In the genomic region with DNA sequence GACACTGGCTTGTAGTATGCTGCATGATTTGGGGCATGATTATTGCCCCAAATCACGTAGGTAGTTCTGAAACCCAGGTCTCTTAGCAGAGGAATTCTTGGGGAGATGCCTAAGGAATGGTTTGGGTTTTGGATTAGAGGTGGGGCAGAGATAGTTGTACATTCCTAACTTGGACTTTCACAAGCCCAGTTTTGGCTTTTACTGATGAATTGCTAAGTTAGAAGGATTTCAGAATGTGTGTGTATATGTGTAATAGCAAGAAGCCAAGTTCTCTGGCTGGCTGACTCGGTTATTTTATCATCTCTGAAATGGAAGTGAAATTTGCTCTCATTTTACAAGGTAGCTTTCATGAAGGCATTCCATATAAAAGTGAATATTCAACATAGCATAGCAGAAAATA, we compare ENCODE assay signal across 16 cellular contexts. TPM values are rescaled to one million over a fixed set of nuclear protein-coding genes. Genes with fewer than 3 reads are reported as not detected.
A peak's percentile ranks its signal among the peaks of the same experiment; 100 is the strongest.
DNase-seq lines count a peak whose midpoint lies in the region; ATAC-seq and TF ChIP-seq lines count a peak whose summit lies in the region.
"Had no signal": no experiment of that assay in that cellular context is flagged by ENCODE, and none has a peak within 500 bp of the region (broad histone marks: within the 10 kb centered on the region; RNA-seq: fewer than 3 reads in every experiment).

No MANE protein-coding gene starts in this region.

- BruUV-seq in Caco-2 (replicated peaks; lab: Mats Ljungman, UMichigan) = no TSS peak

- H3K4me1 ChIP-seq in CD4-positive, alpha-beta memory T cell (ENCODE audit: insufficient read depth, low read length) = peaks cover 12% of the 10 kb centered on the region
- H3K4me1 ChIP-seq in body of pancreas (no peaks in the 10 kb centered on the region), Caco-2 (no peaks in the 10 kb centered on the region)
- H3K4me1 ChIP-seq: A549; BLaER1 treated with 17β-estradiol and CSF1 and Interleukin-3, amounts not matched to agents 10 nM and 100 nM had no signal

- TF ChIP-seq CTCF in body of pancreas (IDR thresholded peaks at IDR 0.05) (no peak), Caco-2 (IDR thresholded peaks at IDR 0.05; ENCODE audit: insufficient read depth in 1 of 2, low read depth in 1 of 2, low read length in 1 of 2, severe bottlenecking in 1 of 2, unreplicated experiment in 1 of 2) (no peak)

- H3K27me3 ChIP-seq in CD4-positive, alpha-beta memory T cell (ENCODE audit: insufficient read depth, low read length) = no peaks in the 10 kb centered on the region
- no peaks in the 10 kb centered on the region for H3K27me3 ChIP-seq in body of pancreas
- no peaks in the 10 kb centered on the region for H3K27me3 ChIP-seq in Caco-2 (replicated peaks; ENCODE audit: control insufficient read depth, insufficient read depth, low read length)
- H3K27me3 ChIP-seq: BLaER1 treated with 17β-estradiol and CSF1 and Interleukin-3, amounts not matched to agents 10 nM and 100 nM had no signal

- H3K36me3 Mint-ChIP-seq in CD4-positive, alpha-beta memory T cell = peaks cover 4 to 19% of the 10 kb centered on the region in 2 donors
- H3K36me3 Mint-ChIP-seq in Caco-2 (ENCODE audit: insufficient read depth, unreplicated experiment) = no peaks in the 10 kb centered on the region

- no peaks in the 10 kb centered on the region for H3K9me3 ChIP-seq in CD4-positive, alpha-beta memory T cell (ENCODE audit: control insufficient read depth in 1 of 2, low read length in 2 of 2)
- H3K9me3 ChIP-seq in KOPT-K1 (ENCODE audit: insufficient read depth, low read length, poor library complexity, severe bottlenecking) (no peaks in the 10 kb centered on the region), body of pancreas (no peaks in the 10 kb centered on the region), Caco-2 (no peaks in the 10 kb centered on the region)
- H3K9me3 ChIP-seq: A549 had no signal

- H3K27me3 Mint-ChIP-seq in CD4-positive, alpha-beta memory T cell = no peaks in the 10 kb centered on the region
- H3K27me3 Mint-ChIP-seq in Caco-2 (ENCODE audit: insufficient read depth, unreplicated experiment) = no peaks in the 10 kb centered on the region
- H3K27me3 Mint-ChIP-seq: CD4-positive, alpha-beta T cell had no signal

- H3K36me3 ChIP-seq in CD4-positive, alpha-beta memory T cell (ENCODE audit: insufficient read depth, low read length) = no peaks in the 10 kb centered on the region
- H3K36me3 ChIP-seq in KOPT-K1 (ENCODE audit: insufficient read depth, low read length) (no peaks in the 10 kb centered on the region), body of pancreas (replicated peaks in 1 of 2; ENCODE audit: insufficient read depth in 1 of 2, low read depth in 2 of 2) (no peaks in the 10 kb centered on the region), Caco-2 (ENCODE audit: control insufficient read depth, insufficient read depth, low read length) (no peaks in the 10 kb centered on the region; the same call in 1 of the 2 replicates)

- no peak overlapping the region for H3K27ac ChIP-seq in CD4-positive, alpha-beta memory T cell (ENCODE audit: low read depth, low read length)
- H3K27ac ChIP-seq in KOPT-K1 (ENCODE audit: low read depth, low read length, poor library complexity, severe bottlenecking) = peak overlapping the region; percentile 41
- H3K27ac ChIP-seq in body of pancreas = no peak overlapping the region
- H3K27ac ChIP-seq: A549; BLaER1 treated with 17β-estradiol and CSF1 and Interleukin-3, amounts not matched to agents 10 nM and 100 nM had no signal

- WGBS in body of pancreas, 2 donors = 63 to 71% methylated on average over 2 of the region's 2 CpGs

- no peak for DNase-seq in CD4-positive, alpha-beta memory T cell
- DNase-seq in fibroblast of peridontal ligament (ENCODE audit: extremely low read depth) (peak; percentile 45), body of pancreas (no peak), Caco-2 (no peak)
- DNase-seq: CD4-positive, alpha-beta T cell; DMS153; DMS79 treated with DMSO at 0.1 percent for 48 hours; EL; H9; Karpas-422 had no signal

- CTCF ChIA-PET in CD4-positive, alpha-beta memory T cell (lab: Charles Lee; ENCODE audit: partially characterized antibody) = interaction anchor here (1.0 to 2.2 kb wide), 3 partner anchors 10 to 47 kb away, joined by 3 to 11 read pairs (median 3); no protein-coding TSS in a partner anchor
- CTCF ChIA-PET in Caco-2 (lab: Charles Lee) = interaction anchor here (0.9 kb wide), 1 partner anchor 25 kb away, joined by 4 read pairs; no protein-coding TSS in a partner anchor

- H3K4me3 Mint-ChIP-seq in CD4-positive, alpha-beta memory T cell = no peak overlapping the region
- H3K4me3 Mint-ChIP-seq in Caco-2 (ENCODE audit: unreplicated experiment) = no peak overlapping the region
- H3K4me3 Mint-ChIP-seq: CD4-positive, alpha-beta T cell; GM23338; H9 had no signal

- peak overlapping the region in 4 of 7 donors; percentile 1 to 67 (median 34) for H3K27ac Mint-ChIP-seq in CD4-positive, alpha-beta memory T cell
- H3K27ac Mint-ChIP-seq in Caco-2 (ENCODE audit: unreplicated experiment) = no peak overlapping the region
- H3K27ac Mint-ChIP-seq: CD4-positive, alpha-beta T cell; GM23338; H9 had no signal

- H3K4me3 ChIP-seq in CD4-positive, alpha-beta memory T cell (ENCODE audit: low read length in 2 of 2) = no peak overlapping the region
- H3K4me3 ChIP-seq in body of pancreas (no peak overlapping the region), Caco-2 (ENCODE audit: low read depth, low read length) (no peak overlapping the region)
- H3K4me3 ChIP-seq: A549; BLaER1 treated with 17β-estradiol and CSF1 and Interleukin-3, amounts not matched to agents 10 nM and 100 nM; GM23338 had no signal

- no peak for TF ChIP-seq POLR2A in body of pancreas (IDR thresholded peaks at IDR 0.05)

- peaks cover 9 to 19% (median 16%) of the 10 kb centered on the region in 4 donors for H3K4me1 Mint-ChIP-seq in CD4-positive, alpha-beta memory T cell
- H3K4me1 Mint-ChIP-seq in Caco-2 (ENCODE audit: low read depth, unreplicated experiment) = no peaks in the 10 kb centered on the region
- H3K4me1 Mint-ChIP-seq: GM23338, H9 had no signal

- intact Hi-C loops in CD4-positive, alpha-beta memory T cell (cut with micrococcal nuclease) = no loop called here
- intact Hi-C loops in body of pancreas (cut with DNase I) (no loop called here), Caco-2 (cut with micrococcal nuclease; ENCODE audit: unreplicated experiment) (no loop called here)

- ATAC-seq in body of pancreas = no peak
- no peak for ATAC-seq in HG02970 (IDR thresholded peaks at IDR 0.05; ENCODE audit: low FRiP score, unreplicated experiment)
- ATAC-seq: A549, GM23338, HepG2 had no signal

- POLR2A ChIA-PET in CD4-positive, alpha-beta memory T cell (lab: Charles Lee; ENCODE audit: partially characterized antibody) = interaction anchor here (0.7 to 1.4 kb wide), 4 partner anchors 9 to 89 kb away, joined by 3 read pairs; no protein-coding TSS in a partner anchor
- POLR2A ChIA-PET in Caco-2 (lab: Charles Lee) = no interaction called here

- no peaks in the 10 kb centered on the region for H3K9me3 Mint-ChIP-seq in CD4-positive, alpha-beta memory T cell
- no peaks in the 10 kb centered on the region for H3K9me3 Mint-ChIP-seq in Caco-2 (ENCODE audit: unreplicated experiment)
- H3K9me3 Mint-ChIP-seq: CD4-positive, alpha-beta T cell; GM23338; H9 had no signal

RNA-seq across cellular contexts. Expression of a gene that starts 23.8 kb away (rescaled TPM):
- 10 to 100 TPM; 76.5 to 86.9 TPM for total RNA-seq in CD4-positive, alpha-beta memory T cell
- polyA plus RNA-seq in CD4-positive, alpha-beta memory T cell = 10 to 100 TPM; 67.4 to 68.7 TPM
- total RNA-seq in body of pancreas (10 to 100 TPM; 21.5 to 41.5 TPM), Caco-2 (2022) (53.6 and 53.7 TPM in 2 replicates)

RNA-seq across cellular contexts. Expression of a gene that starts 56.8 kb away (rescaled TPM):
- total RNA-seq in CD4-positive, alpha-beta memory T cell = 10 to 100 TPM; 43.4 to 47.8 TPM
- polyA plus RNA-seq in CD4-positive, alpha-beta memory T cell = 10 to 100 TPM; 35.8 to 47.0 TPM
- total RNA-seq in body of pancreas (1 to 10 TPM in 1 of 2 donors, under 1 TPM in 1; 0.99 to 1.3 TPM), Caco-2 (2022) (3.1 and 4.1 TPM in 2 replicates)
- polyA plus RNA-seq: GM23338 had no signal
